In the genomic region with DNA sequence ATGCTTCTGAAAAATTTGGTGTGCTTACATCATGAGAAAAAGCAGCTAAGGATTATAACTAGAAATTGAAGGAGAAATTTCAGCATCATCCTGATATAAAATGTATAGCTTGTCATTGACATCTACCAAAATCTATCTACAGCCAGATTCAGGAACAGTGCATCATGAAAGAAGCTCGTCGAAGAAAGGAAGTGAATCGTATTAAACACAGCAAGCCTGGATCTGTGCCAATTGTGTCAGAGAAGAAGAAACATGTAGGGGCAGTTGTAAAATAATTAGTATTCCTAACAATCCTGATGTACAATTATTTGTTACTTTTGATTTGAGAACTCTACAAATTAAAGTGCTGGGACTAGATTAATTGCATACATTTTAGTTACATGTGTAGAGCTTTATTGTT, we compare ENCODE assay signal across 26 cellular contexts. TPM values are rescaled to one million over a fixed set of nuclear protein-coding genes. Genes with fewer than 3 reads are reported as not detected.
DNase-seq lines count a peak whose midpoint lies in the region; ATAC-seq, FAIRE-seq and TF ChIP-seq lines count a peak whose summit lies in the region.
"Had no signal": no experiment of that assay in that cellular context is flagged by ENCODE, and none has a peak within 500 bp of the region (broad histone marks: within the 10 kb centered on the region; RNA-seq: fewer than 3 reads in every experiment).

No MANE protein-coding gene starts in this region.

- peak; percentile 36 for FAIRE-seq in H54 (lab: Jason Lieb, UNC)

- H3K4me1 Mint-ChIP-seq in osteocyte (ENCODE audit: unreplicated experiment), result peaks cover 4% of the 10 kb centered on the region
- H3K4me1 Mint-ChIP-seq: activated CD4-positive, alpha-beta memory T cell treated with anti-CD3 and anti-CD28 coated beads, Interleukin-2, amount 10 ng/mL, durations not matched to agents 7 days and 5 days; central memory CD8-positive, alpha-beta T cell; H9; stimulated activated naive CD8-positive, alpha-beta T cell treated with anti-CD3 and anti-CD28 coated beads, Interleukin-15, amount 100 ng/mL, for 72 hours had no signal

- TF ChIP-seq CTCF in PC-3 (conservative IDR thresholded peaks at IDR 0.05; ENCODE audit: low read depth, low read length) (no peak), osteocyte (IDR thresholded peaks at IDR 0.05) (no peak), coronary artery (IDR thresholded peaks at IDR 0.05) (no peak)

- H3K36me3 ChIP-seq in PC-3 (ENCODE audit: low read depth, low read length), result no peaks in the 10 kb centered on the region; the same call in 1 of the 2 replicates
- H3K36me3 ChIP-seq: SJCRH30 had no signal

- no peaks in the 10 kb centered on the region for H3F3A ChIP-seq in PC-3 (ENCODE audit: low read length, unreplicated experiment)

- H3K4me1 ChIP-seq in PC-3 (ENCODE audit: insufficient read depth, low read length), result no peaks in the 10 kb centered on the region
- H3K4me1 ChIP-seq: SJCRH30, tibial nerve had no signal

- H3K9me3 Mint-ChIP-seq in osteocyte (ENCODE audit: unreplicated experiment), result no peaks in the 10 kb centered on the region
- H3K9me3 Mint-ChIP-seq: activated CD4-positive, alpha-beta memory T cell treated with anti-CD3 and anti-CD28 coated beads, Interleukin-2, amount 10 ng/mL, durations not matched to agents 7 days and 5 days; central memory CD8-positive, alpha-beta T cell; stimulated activated naive CD8-positive, alpha-beta T cell treated with anti-CD3 and anti-CD28 coated beads, Interleukin-15, amount 100 ng/mL, for 72 hours had no signal

- H3K4me3 ChIP-seq in PC-3 (ENCODE audit: low read length), result no peak overlapping the region
- H3K4me3 ChIP-seq in coronary artery, result no peak overlapping the region
- H3K4me3 ChIP-seq: PC-9, SJCRH30, skin epidermis, tibial nerve had no signal

- H3K27me3 ChIP-seq in PC-3 (ENCODE audit: low read length), result no peaks in the 10 kb centered on the region
- H3K27me3 ChIP-seq: SJCRH30, tibial nerve had no signal

- H3K9me2 ChIP-seq in PC-3 (replicated peaks; ENCODE audit: low read length), result no peaks in the 10 kb centered on the region

- H2AFZ ChIP-seq in PC-3 (ENCODE audit: low read length), result no peak overlapping the region
- H2AFZ ChIP-seq: PC-9 had no signal

- CTCF ChIA-PET in PC-3 (lab: Charles Lee), result no interaction called here

- intact Hi-C loops in PC-3 (cut with micrococcal nuclease), result no loop called here

- POLR2A ChIA-PET in PC-3 (lab: Charles Lee; ENCODE audit: unreplicated experiment), result no interaction called here

- BruUV-seq in PC-3 (replicated peaks; lab: Mats Ljungman, UMichigan), result no TSS peak

- no peaks in the 10 kb centered on the region for H3K27me3 Mint-ChIP-seq in osteocyte (ENCODE audit: unreplicated experiment)
- H3K27me3 Mint-ChIP-seq: activated CD4-positive, alpha-beta memory T cell treated with anti-CD3 and anti-CD28 coated beads, Interleukin-2, amount 10 ng/mL, durations not matched to agents 7 days and 5 days; central memory CD8-positive, alpha-beta T cell; stimulated activated naive CD8-positive, alpha-beta T cell treated with anti-CD3 and anti-CD28 coated beads, Interleukin-15, amount 100 ng/mL, for 72 hours had no signal

- H4K20me1 ChIP-seq in PC-3 (ENCODE audit: low read length), result no peaks in the 10 kb centered on the region

- H3K79me2 ChIP-seq in PC-3 (ENCODE audit: low read length), result no peaks in the 10 kb centered on the region

- H3K4me2 ChIP-seq in PC-3 (ENCODE audit: low read length), result no peak overlapping the region
- H3K4me2 ChIP-seq: PC-9 had no signal

- no peak overlapping the region for H3K9ac ChIP-seq in PC-3 (ENCODE audit: low read length)

- no peak for TF ChIP-seq POLR2A in H54 (IDR thresholded peaks at IDR 0.05; ENCODE audit: low read depth, low read length)

- no peak overlapping the region for H3K4me3 Mint-ChIP-seq in osteocyte (ENCODE audit: unreplicated experiment)
- H3K4me3 Mint-ChIP-seq: activated CD4-positive, alpha-beta memory T cell treated with anti-CD3 and anti-CD28 coated beads, Interleukin-2, amount 10 ng/mL, durations not matched to agents 7 days and 5 days; central memory CD8-positive, alpha-beta T cell; H9; stimulated activated naive CD8-positive, alpha-beta T cell treated with anti-CD3 and anti-CD28 coated beads, Interleukin-15, amount 100 ng/mL, for 72 hours had no signal

- no peak for ATAC-seq in PC-3
- ATAC-seq: esophagus mucosa; left colon; stimulated activated naive CD8-positive, alpha-beta T cell treated with anti-CD3 and anti-CD28 coated beads, Interleukin-15, amount 100 ng/mL, for 72 hours had no signal

- DNase-seq in H54 (ENCODE audit: insufficient read length, low spot score) (no peak), PC-3 (peak; percentile 34), cerebellar cortex (ENCODE audit: low spot score) (peak; percentile 5), osteocyte (ENCODE audit: extremely low spot score, unreplicated experiment) (no peak), activated gamma-delta T cell treated with Interleukin-2 at 50 U/mL for 16 hours (no peak), coronary artery (ENCODE audit: low spot score) (no peak)
- no peak for DNase-seq in stimulated activated CD4-positive, alpha-beta T cell treated with anti-CD3 and anti-CD28 coated beads, Interleukin-4, amount 100 ng/mL, for 1 hour
- DNase-seq: activated CD4-positive, alpha-beta memory T cell treated with anti-CD3 and anti-CD28 coated beads, Interleukin-2, amount 10 ng/mL, durations not matched to agents 7 days and 5 days; activated CD4-positive, CD25-positive, alpha-beta regulatory T cell; activated naive CD4-positive, alpha-beta T cell treated with Interleukin-2 at 50 U/mL for 16 hours; activated T-cell treated with anti-CD3 and anti-CD28 coated beads for 4 hours; amniotic stem cell; effector CD4-positive, alpha-beta T cell; H9; MM.1S; NCI-H226; PC-9; SJCRH30; stimulated activated CD4-positive, alpha-beta T cell treated with anti-CD3 and anti-CD28 coated beads, Interleukin-4, amount 100 ng/mL, for 24 hours; stimulated activated naive CD8-positive, alpha-beta T cell treated with anti-CD3 and anti-CD28 coated beads, Interleukin-15, amount 100 ng/mL, for 72 hours; T-helper 2 cell had no signal

- peaks cover 27% of the 10 kb centered on the region for H3K36me3 Mint-ChIP-seq in osteocyte (ENCODE audit: unreplicated experiment)

- H3K27ac Mint-ChIP-seq in osteocyte (ENCODE audit: unreplicated experiment), result peak overlapping the region; percentile 3
- H3K27ac Mint-ChIP-seq: activated CD4-positive, alpha-beta memory T cell treated with anti-CD3 and anti-CD28 coated beads, Interleukin-2, amount 10 ng/mL, durations not matched to agents 7 days and 5 days; H9; stimulated activated naive CD8-positive, alpha-beta T cell treated with anti-CD3 and anti-CD28 coated beads, Interleukin-15, amount 100 ng/mL, for 72 hours had no signal

- H3K9me3 ChIP-seq in PC-3 (ENCODE audit: low read length), result no peaks in the 10 kb centered on the region
- H3K9me3 ChIP-seq: SJCRH30 had no signal

- H3K27ac ChIP-seq in PC-3 (ENCODE audit: low read length) (no peak overlapping the region), coronary artery (no peak overlapping the region)
- H3K27ac ChIP-seq: PC-9, SJCRH30, skin epidermis, tibial nerve had no signal

RNA-seq across cellular contexts. Expression of gene AP4E1, which starts 37.2 kb away (rescaled TPM):
- total RNA-seq in PC-3 (2014; rRNA removed), result 4.7 and 6.0 TPM in 2 replicates
- total RNA-seq in osteocyte, result 12.3 and 12.4 TPM in 2 replicates

Comparison
In these comparisons a context has a peak if more than half of its experiments do, and no peak if none do; other contexts are left out.
1. DNase-seq: peak in PC-3 (single experiment) and cerebellar cortex (single experiment); none in H54 (single experiment), osteocyte (single experiment), activated gamma-delta T cell treated with Interleukin-2 at 50 U/mL for 16 hours (single experiment), stimulated activated CD4-positive, alpha-beta T cell treated with anti-CD3 and anti-CD28 coated beads, Interleukin-4, amount 100 ng/mL, for 1 hour (single experiment) and coronary artery (single experiment).